In genomic region chr19:38664503-38665211, GRCh38 we compare ENCODE assay signal across 8 cellular contexts. TPM values are rescaled to one million over a fixed set of nuclear protein-coding genes. Genes with fewer than 3 reads are reported as not detected.
DNase-seq lines count a peak whose midpoint lies in the region; ATAC-seq and TF ChIP-seq lines count a peak whose summit lies in the region.

No MANE protein-coding gene starts in this region.

- H2AFZ ChIP-seq in DND-41 (ENCODE audit: low read depth, low read length) (no peak overlapping the region), OCI-LY7 (ENCODE audit: low read length) (no peak overlapping the region)

- H3K79me2 ChIP-seq in DND-41 (ENCODE audit: insufficient read depth, low read length) = peaks cover 95% of the 10 kb centered on the region
- H3K79me2 ChIP-seq in OCI-LY7 (ENCODE audit: insufficient read depth, low read depth, low read length) = peaks cover 47% of the 10 kb centered on the region; the same call in 1 of the 2 replicates

- H3K9me3 ChIP-seq in DND-41 (ENCODE audit: insufficient read depth, low read length, severe bottlenecking) (no peaks in the 10 kb centered on the region), OCI-LY7 (ENCODE audit: low read length) (no peaks in the 10 kb centered on the region), ovary (no peaks in the 10 kb centered on the region)
- H3K9me3 ChIP-seq in effector memory CD4-positive, alpha-beta T cell (ENCODE audit: control insufficient read depth, low read length) = no peaks in the 10 kb centered on the region

- no TSS peak for BruUV-seq in OCI-LY7 (replicated peaks; lab: Mats Ljungman, UMichigan)

- no peak overlapping the region for H3K4me3 ChIP-seq in DND-41 (ENCODE audit: low read depth in 1 of 2, low read length in 2 of 2)
- no peak overlapping the region for H3K4me3 ChIP-seq in OCI-LY7 (ENCODE audit: low read depth, low read length, poor library complexity, severe bottlenecking)
- H3K4me3 ChIP-seq in ovary = no peak overlapping the region
- no peak overlapping the region for H3K4me3 ChIP-seq in effector memory CD4-positive, alpha-beta T cell (ENCODE audit: insufficient read depth, low read depth, low read length, poor library complexity, severe bottlenecking)

- H3K4me1 ChIP-seq in DND-41 (ENCODE audit: insufficient read depth, low read length) (peaks cover 13% of the 10 kb centered on the region), OCI-LY7 (ENCODE audit: insufficient read depth, low read length, poor library complexity, severe bottlenecking) (peaks cover 46% of the 10 kb centered on the region), ovary (ENCODE audit: insufficient read depth) (peaks cover 52% of the 10 kb centered on the region)
- peaks cover 50% of the 10 kb centered on the region for H3K4me1 ChIP-seq in effector memory CD4-positive, alpha-beta T cell (ENCODE audit: control insufficient read depth, insufficient read depth, low read length, poor library complexity, severe bottlenecking)

- peak; percentile 53 for TF ChIP-seq POLR2A in erythroblast (IDR thresholded peaks at IDR 0.05; ENCODE audit: low read length)
- TF ChIP-seq POLR2A in ovary (IDR thresholded peaks at IDR 0.05) = no peak

- TF ChIP-seq EP300 in ovary (IDR thresholded peaks at IDR 0.05) = no peak

- H3K9ac ChIP-seq in DND-41 (ENCODE audit: low read depth, low read length) = no peak overlapping the region

- H3K27me3 ChIP-seq in DND-41 (ENCODE audit: insufficient read depth, low read length, poor library complexity) = no peaks in the 10 kb centered on the region
- H3K27me3 ChIP-seq in ovary = no peaks in the 10 kb centered on the region
- H3K27me3 ChIP-seq in effector memory CD4-positive, alpha-beta T cell (replicated peaks; ENCODE audit: control insufficient read depth, insufficient read depth, low read length, poor library complexity, severe bottlenecking) = no peaks in the 10 kb centered on the region

- CTCF ChIA-PET in OCI-LY7 (lab: Charles Lee; ENCODE audit: unreplicated experiment) = interaction anchor here (0.6 kb wide), 1 partner anchor 48 kb away, joined by 3 read pairs; no protein-coding TSS in a partner anchor

- H4K20me1 ChIP-seq in DND-41 (ENCODE audit: insufficient read depth, low read length) (peaks cover 84% of the 10 kb centered on the region), OCI-LY7 (ENCODE audit: insufficient read depth, low read length) (peaks cover 6% of the 10 kb centered on the region; the same call in 1 of the 2 replicates)

- peak; percentile 40; the same call in 1 of the 3 replicates for ATAC-seq in DND-41 (ENCODE audit: insufficient read depth, low read depth)

- intact Hi-C loops in OCI-LY7 (cut with micrococcal nuclease; ENCODE audit: unreplicated experiment) = no loop called here
- intact Hi-C loops in ovary (cut with DNase I) = no loop called here

- H3K9me2 ChIP-seq in OCI-LY7 (ENCODE audit: insufficient read depth, low read length) = no peaks in the 10 kb centered on the region

- H3K4me2 ChIP-seq in DND-41 (ENCODE audit: insufficient read depth, low read length) (no peak overlapping the region), OCI-LY7 (ENCODE audit: low read length) (peak overlapping the region; percentile 53)

- H3K27ac ChIP-seq in DND-41 (ENCODE audit: low read length) (no peak overlapping the region), OCI-LY7 (ENCODE audit: low read depth, low read length, poor library complexity, severe bottlenecking) (no peak overlapping the region), ovary (peak overlapping the region; percentile 61 to 66)
- no peak overlapping the region for H3K27ac ChIP-seq in effector memory CD4-positive, alpha-beta T cell (ENCODE audit: insufficient read depth, low read length, poor library complexity, severe bottlenecking)

- POLR2A ChIA-PET in OCI-LY7 (lab: Charles Lee) = interaction anchor here (0.6 to 1.1 kb wide), 3 partner anchors 17 to 240 kb away, joined by 3 to 4 read pairs (median 4); partner anchors contain the start of gene ACTN4

- peaks cover 11% of the 10 kb centered on the region for H3K36me3 ChIP-seq in DND-41 (ENCODE audit: insufficient read depth, low read length)
- H3K36me3 ChIP-seq in OCI-LY7 (ENCODE audit: insufficient read depth, low read length) = peaks cover 7% of the 10 kb centered on the region; the same call in 1 of the 2 replicates
- H3K36me3 ChIP-seq in ovary = no peaks in the 10 kb centered on the region
- no peaks in the 10 kb centered on the region for H3K36me3 ChIP-seq in effector memory CD4-positive, alpha-beta T cell (ENCODE audit: control insufficient read depth, insufficient read depth, low read length)

- 33 to 44% (median 34%) methylated on average over 7 of the region's 7 CpGs for WGBS in ovary, 3 donors

- TF ChIP-seq CTCF in DND-41 (IDR thresholded peaks at IDR 0.05; ENCODE audit: borderline replicate concordance, extremely low read depth, low read length, poor library complexity, severe bottlenecking) (no peak), OCI-LY7 (conservative IDR thresholded peaks at IDR 0.05; ENCODE audit: low read length) (no peak), ovary (IDR thresholded peaks at IDR 0.05) (no peak)

- DNase-seq in DND-41 (no peak), OCI-LY7 (ENCODE audit: low spot score) (peak; percentile 37), erythroblast (lab: John Stamatoyannopoulos, UW) (peak; percentile 81 to 86), ovary (no peak), superior temporal gyrus (ENCODE audit: extremely low spot score) (no peak), NCI-H1436 treated with DMSO at 0.1 percent for 48 hours (lab: John Stamatoyannopoulos, UW) (no peak)
- no peak for DNase-seq in effector memory CD4-positive, alpha-beta T cell
- DNase-seq in activated CD4-positive, CD25-positive, alpha-beta regulatory T cell treated with anti-CD3 and anti-CD28 coated beads, Interleukin-2, amount 50 U/mL, for 72 hours = no peak

RNA-seq across cellular contexts. Expression of gene ACTN4, which starts 17.2 kb away (rescaled TPM):
- 86.8 and 96.9 TPM in 2 replicates for total RNA-seq in OCI-LY7 (2014; rRNA removed; shearing (Covaris generic))
- total RNA-seq in OCI-LY7 (2022) (147 and 178 TPM in 2 replicates), ovary (100 to 1,000 TPM; 139 to 419 (median 299) TPM)
- 100 to 1,000 TPM; 188 to 458 TPM for polyA plus RNA-seq in ovary

RNA-seq across cellular contexts. Expression of gene EIF3K, which starts 45.7 kb away (rescaled TPM):
- total RNA-seq in OCI-LY7 (2014; rRNA removed; shearing (Covaris generic)) = 321 and 325 TPM in 2 replicates
- total RNA-seq in OCI-LY7 (2022) (353 and 364 TPM in 2 replicates), ovary (100 to 1,000 TPM; 247 to 527 (median 267) TPM)
- 100 to 1,000 TPM; 215 to 391 TPM for polyA plus RNA-seq in ovary

RNA-seq across cellular contexts. Expression of gene MAP4K1, which starts 46.9 kb away (rescaled TPM):
- total RNA-seq in OCI-LY7 (2014; rRNA removed; shearing (Covaris generic)) = 102 and 108 TPM in 2 replicates
- total RNA-seq in OCI-LY7 (2022) (313 and 331 TPM in 2 replicates), ovary (1 to 10 TPM in 6 of 7 donors, under 1 TPM in 1; 0.95 to 6.1 (median 2.6) TPM)
- polyA plus RNA-seq in ovary = 1 to 10 TPM; 1.0 to 2.6 TPM

Comparison
In these comparisons a context has a peak if more than half of its experiments do, and no peak if none do; other contexts are left out.
1. DNase-seq: peak in OCI-LY7 (single experiment) and erythroblast (2 of 2); none in DND-41 (single experiment), ovary (0 of 5), effector memory CD4-positive, alpha-beta T cell (0 of 3), superior temporal gyrus (single experiment), NCI-H1436 treated with DMSO at 0.1 percent for 48 hours (single experiment) and activated CD4-positive, CD25-positive, alpha-beta regulatory T cell treated with anti-CD3 and anti-CD28 coated beads, Interleukin-2, amount 50 U/mL, for 72 hours (single experiment).
2. H3K27ac ChIP-seq: peak in ovary (2 of 2); none in DND-41 (single experiment), OCI-LY7 (single experiment) and effector memory CD4-positive, alpha-beta T cell (single experiment).
3. RNA of gene MAP4K1, which starts 46.9 kb away (total RNA-seq): 102 to 331 TPM in OCI-LY7; 0.95 to 6.1 TPM in ovary; every median in the first group is over 10 times any median in the second.